ENCODE assay signal across 8 cellular contexts in the genomic region with DNA sequence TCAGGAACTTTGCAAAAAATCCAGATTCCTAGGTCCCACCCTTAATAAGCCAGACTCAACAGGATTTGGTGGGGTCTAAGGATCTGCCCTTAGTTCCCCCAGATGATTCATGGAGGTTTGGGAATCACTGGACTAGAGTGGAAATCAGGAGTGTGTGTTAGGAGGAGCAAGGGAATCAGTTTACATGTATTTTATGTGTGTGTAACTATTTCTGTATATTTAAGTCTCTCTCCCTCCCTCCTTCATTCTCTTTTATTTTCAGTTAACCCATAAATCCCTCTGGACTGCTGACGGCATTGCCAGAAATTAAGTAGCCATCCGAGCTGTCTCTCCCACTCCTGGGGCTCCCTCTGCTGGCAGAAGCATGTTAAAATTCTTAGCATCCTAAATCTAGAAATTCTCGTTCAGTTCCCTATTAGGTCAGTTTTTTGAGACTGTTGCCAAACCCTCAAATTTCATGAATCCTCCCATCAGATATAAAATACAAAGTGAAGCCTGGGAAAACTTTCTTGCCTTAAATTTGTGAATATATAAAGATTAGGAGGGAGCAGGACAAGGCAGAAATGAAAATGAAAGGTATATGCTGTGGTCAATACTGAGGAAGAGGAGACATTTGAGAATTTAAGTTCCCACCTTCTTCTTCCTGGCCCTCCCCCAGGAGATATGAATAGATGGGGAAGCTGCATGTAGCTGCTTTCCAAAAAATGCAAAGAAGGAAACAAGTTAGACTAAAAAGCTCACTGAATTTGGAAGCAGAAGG. TPM values are rescaled to one million over a fixed set of nuclear protein-coding genes. Genes with fewer than 3 reads are reported as not detected.
DNase-seq lines count a peak whose midpoint lies in the region; ATAC-seq and TF ChIP-seq lines count a peak whose summit lies in the region.

No MANE protein-coding gene starts in this region.

- POLR2A ChIA-PET in RWPE1 (lab: Yijun Ruan, JAX; ENCODE audit: low non-redundant PET): no interaction called here

- no peaks in the 10 kb centered on the region for H4K20me1 ChIP-seq in BLaER1

- H3K4me2 ChIP-seq in BLaER1: peak overlapping the region; percentile 81

- DNase-seq in LHCN-M2 (ENCODE audit: low read depth) (peak; percentile 79), RWPE1 (ENCODE audit: low spot score) (peak; percentile 65), foreskin fibroblast (peak; percentile 73 to 91), nucleus accumbens (lab: John Stamatoyannopoulos, UW) (peak in 46 of 56 donors; percentile 6 to 84 (median 50)), suprapubic skin (ENCODE audit: low spot score in 2 of 2) (peak; percentile 78 to 85)

- no peaks in the 10 kb centered on the region for H3K27me3 Mint-ChIP-seq in activated T-helper 17 cell treated with anti-CD3 and anti-CD28 coated beads, Interleukin-2, amount 50 U/mL, for 72 hours

- no peak overlapping the region; the same call in 1 of the 2 replicates for H3K9ac ChIP-seq in BLaER1

- WGBS in suprapubic skin: 1% methylated on average over 3 of the region's 3 CpGs

- H3K4me1 Mint-ChIP-seq in activated T-helper 17 cell treated with anti-CD3 and anti-CD28 coated beads, Interleukin-2, amount 50 U/mL, for 72 hours: peaks cover 18% of the 10 kb centered on the region

- no peaks in the 10 kb centered on the region for H3K36me3 Mint-ChIP-seq in activated T-helper 17 cell treated with anti-CD3 and anti-CD28 coated beads, Interleukin-2, amount 50 U/mL, for 72 hours (ENCODE audit: low read depth)

- TF ChIP-seq CTCF in RWPE1 (conservative IDR thresholded peaks at IDR 0.05; ENCODE audit: low read depth) (peak; percentile 84), foreskin fibroblast (IDR thresholded peaks at IDR 0.05; ENCODE audit: low read depth, low read length) (peak; percentile 80), suprapubic skin (IDR thresholded peaks at IDR 0.05) (peak; percentile 68 to 78)

- TF ChIP-seq EP300 in suprapubic skin (IDR thresholded peaks at IDR 0.05): no peak

- H3K4me3 ChIP-seq in BLaER1: no peak overlapping the region
- no peak overlapping the region for H3K4me3 ChIP-seq in foreskin fibroblast (ENCODE audit: low read depth in 1 of 2, low read length in 2 of 2)
- no peak overlapping the region for H3K4me3 ChIP-seq in suprapubic skin

- H3K4me3 Mint-ChIP-seq in activated T-helper 17 cell treated with anti-CD3 and anti-CD28 coated beads, Interleukin-2, amount 50 U/mL, for 72 hours: peak overlapping the region; percentile 12

- ATAC-seq in GM19351 (IDR thresholded peaks at IDR 0.05; ENCODE audit: unreplicated experiment): peak; percentile 69
- peak; percentile 78 for ATAC-seq in activated T-helper 17 cell treated with anti-CD3 and anti-CD28 coated beads, Interleukin-2, amount 50 U/mL, for 72 hours (replicated peaks)

- H3K27ac ChIP-seq in BLaER1: peak overlapping the region; percentile 68
- H3K27ac ChIP-seq in RWPE1: no peak overlapping the region
- no peak overlapping the region for H3K27ac ChIP-seq in suprapubic skin

- H3K4me1 ChIP-seq in BLaER1 (peaks cover 43% of the 10 kb centered on the region), suprapubic skin (peaks cover 6% of the 10 kb centered on the region)

- H3K27me3 ChIP-seq in BLaER1: no peaks in the 10 kb centered on the region
- H3K27me3 ChIP-seq in suprapubic skin: no peaks in the 10 kb centered on the region

- TF ChIP-seq POLR2A in suprapubic skin (IDR thresholded peaks at IDR 0.05): no peak

- no peaks in the 10 kb centered on the region for H3K9me3 Mint-ChIP-seq in activated T-helper 17 cell treated with anti-CD3 and anti-CD28 coated beads, Interleukin-2, amount 50 U/mL, for 72 hours

- CTCF ChIA-PET in RWPE1 (lab: Yijun Ruan, JAX): interaction anchor here (0.6 to 1.4 kb wide), 14 partner anchors 18 to 1991 kb away, joined by 3 to 4 read pairs (median 3); a partner anchor contains a TSS

- no peaks in the 10 kb centered on the region for H3K9me3 ChIP-seq in BLaER1
- no peaks in the 10 kb centered on the region for H3K9me3 ChIP-seq in suprapubic skin

- peak overlapping the region; percentile 53 for H3K27ac Mint-ChIP-seq in activated T-helper 17 cell treated with anti-CD3 and anti-CD28 coated beads, Interleukin-2, amount 50 U/mL, for 72 hours

- no peaks in the 10 kb centered on the region for H3K36me3 ChIP-seq in BLaER1
- no peaks in the 10 kb centered on the region for H3K36me3 ChIP-seq in suprapubic skin

RNA-seq across cellular contexts. Expression of a gene that starts 11.7 kb away (rescaled TPM):
- not detected in 2 replicates for total RNA-seq in LHCN-M2 (2014; rRNA removed)
- not detected for polyA plus RNA-seq in LHCN-M2 (2012)
- total RNA-seq in activated T-helper 17 cell treated with anti-CD3 and anti-CD28 coated beads, Interleukin-2, amount 50 U/mL, for 72 hours: 1 to 10 TPM; 2.4 to 9.7 TPM
- 10 to 100 TPM; 26.2 to 88.5 (median 52.0) TPM for total RNA-seq in suprapubic skin

RNA-seq across cellular contexts. Expression of a gene that starts 17.7 kb away (rescaled TPM):
- total RNA-seq in LHCN-M2 (2014; rRNA removed) (0.77 and 1.0 TPM in 2 replicates), suprapubic skin (10 to 100 TPM; 15.9 to 51.8 (median 31.8) TPM)
- 0.33 TPM for polyA plus RNA-seq in LHCN-M2 (2012)
- total RNA-seq in activated T-helper 17 cell treated with anti-CD3 and anti-CD28 coated beads, Interleukin-2, amount 50 U/mL, for 72 hours: 10 to 100 TPM; 16.1 to 17.1 TPM

RNA-seq across cellular contexts. Expression of a gene that starts 40.7 kb away (rescaled TPM):
- 3.8 and 5.3 TPM in 2 replicates for total RNA-seq in LHCN-M2 (2014; rRNA removed)
- 2.9 TPM for polyA plus RNA-seq in LHCN-M2 (2012)
- total RNA-seq in activated T-helper 17 cell treated with anti-CD3 and anti-CD28 coated beads, Interleukin-2, amount 50 U/mL, for 72 hours: 10 to 100 TPM in 1 of 2 donors, 1 to 10 TPM in 1; 7.2 to 11.9 TPM
- total RNA-seq in suprapubic skin: 100 to 1,000 TPM in 2 of 4 donors, 10 to 100 TPM in 2; 74.2 to 165 (median 127) TPM

Comparison
In these comparisons a context has a peak if more than half of its experiments do, and no peak if none do; other contexts are left out.
1. RNA of a gene that starts 40.7 kb away (total RNA-seq): 74.2 to 165 TPM in suprapubic skin; 7.2 to 11.9 TPM in activated T-helper 17 cell treated with anti-CD3 and anti-CD28 coated beads, Interleukin-2, amount 50 U/mL, for 72 hours and 3.8 to 5.3 TPM in LHCN-M2; every median in the first group is over 4 times any median in the second.
2. Peak in every context shown above with its lines, with median percentiles within 50 percentile points of each other: DNase-seq and CTCF ChIP-seq.